ENCODE assay signal across 1 cellular context in genomic region chr20:62616728-62617621, GRCh38.
TF ChIP-seq lines count a peak whose summit lies in the region.

No MANE protein-coding gene starts in this region.

TF ChIP-seq in HepG2, 621 proteins besides CTCF, POLR2A, EP300 and RAD21 (continued from another document and continues in another):
- TF ChIP-seq ZNF572 (CRISPR knock-in tag; IDR thresholded peaks at IDR 0.05): peak; percentile 83; the same call in 1 of the 2 replicates
- no peak for TF ChIP-seq PAX8 (CRISPR knock-in tag; IDR thresholded peaks at IDR 0.05; ENCODE audit: borderline replicate concordance)
- no peak for TF ChIP-seq PHF20 (CRISPR knock-in tag; IDR thresholded peaks at IDR 0.05)
- TF ChIP-seq AKNA (CRISPR knock-in tag; IDR thresholded peaks at IDR 0.05; ENCODE audit: borderline replicate concordance): no peak
- peak; percentile 73; the same call in 1 of the 2 replicates for TF ChIP-seq HNF1B (CRISPR knock-in tag; IDR thresholded peaks at IDR 0.05)
- peak; percentile 80; the same call in 1 of the 2 replicates for TF ChIP-seq KDM5B (CRISPR knock-in tag; IDR thresholded peaks at IDR 0.05; ENCODE audit: borderline replicate concordance)
- no peak; the same call in 1 of the 2 replicates for TF ChIP-seq SMAD9 (CRISPR knock-in tag; IDR thresholded peaks at IDR 0.05)
- no peak for TF ChIP-seq ZNF615 (CRISPR knock-in tag; IDR thresholded peaks at IDR 0.05; ENCODE audit: borderline replicate concordance)
- TF ChIP-seq ZNF24 (IDR thresholded peaks at IDR 0.05): no peak
- TF ChIP-seq DR1 (CRISPR knock-in tag; IDR thresholded peaks at IDR 0.05): no peak
- TF ChIP-seq ZNF274 (CRISPR knock-in tag; IDR thresholded peaks at IDR 0.05): no peak; the same call in 1 of the 2 replicates
- TF ChIP-seq ZNF17 (CRISPR knock-in tag; IDR thresholded peaks at IDR 0.05): no peak
- TF ChIP-seq ARID5B (CRISPR knock-in tag; IDR thresholded peaks at IDR 0.05): peak; percentile 40; the same call in 1 of the 2 replicates
- no peak for TF ChIP-seq ATF1 (CRISPR knock-in tag; IDR thresholded peaks at IDR 0.05)
- TF ChIP-seq HNRNPUL1 (IDR thresholded peaks at IDR 0.05; ENCODE audit: low read depth, low read length): no peak
- no peak for TF ChIP-seq ZSCAN5A (CRISPR knock-in tag; IDR thresholded peaks at IDR 0.05; ENCODE audit: borderline replicate concordance)
- TF ChIP-seq KAT2B (IDR thresholded peaks at IDR 0.05; ENCODE audit: borderline replicate concordance, low read depth, low read length): no peak
- no peak for TF ChIP-seq SP2 (CRISPR knock-in tag; IDR thresholded peaks at IDR 0.05)
- TF ChIP-seq SNAPC2 (CRISPR knock-in tag; IDR thresholded peaks at IDR 0.05): no peak
- no peak for TF ChIP-seq ZNF780A (CRISPR knock-in tag; IDR thresholded peaks at IDR 0.05)
- no peak for TF ChIP-seq HOXA5 (CRISPR knock-in tag; IDR thresholded peaks at IDR 0.05)
- TF ChIP-seq U2AF1 (optimal IDR thresholded peaks at IDR 0.05; ENCODE audit: low read depth, low read length): no peak
- TF ChIP-seq ZNF660 (CRISPR knock-in tag; IDR thresholded peaks at IDR 0.05; ENCODE audit: borderline replicate concordance, low read depth): no peak
- peak; percentile 89 for TF ChIP-seq PTBP1 (IDR thresholded peaks at IDR 0.05; ENCODE audit: low read depth, low read length, poor library complexity, severe bottlenecking)
- TF ChIP-seq HNRNPH1 (optimal IDR thresholded peaks at IDR 0.05; ENCODE audit: low read depth, low read length): no peak
- no peak for TF ChIP-seq FOSL1 (CRISPR knock-in tag; IDR thresholded peaks at IDR 0.05; ENCODE audit: borderline replicate concordance)
- TF ChIP-seq DNMT3B (CRISPR knock-in tag; conservative IDR thresholded peaks at IDR 0.05): no peak
- TF ChIP-seq JDP2 (CRISPR knock-in tag; IDR thresholded peaks at IDR 0.05; ENCODE audit: borderline replicate concordance): no peak
- peak; percentile 77 for TF ChIP-seq SPEN (CRISPR knock-in tag; IDR thresholded peaks at IDR 0.05; ENCODE audit: low read depth)
- TF ChIP-seq ZNF142 (CRISPR knock-in tag; IDR thresholded peaks at IDR 0.05): no peak; the same call in 1 of the 2 replicates
- no peak for TF ChIP-seq PRDM15 (CRISPR knock-in tag; IDR thresholded peaks at IDR 0.05)
- TF ChIP-seq ADNP (CRISPR knock-in tag; IDR thresholded peaks at IDR 0.05): no peak
- TF ChIP-seq FLYWCH1 (CRISPR knock-in tag; IDR thresholded peaks at IDR 0.05): no peak
- TF ChIP-seq ZNF275 (CRISPR knock-in tag; IDR thresholded peaks at IDR 0.05; ENCODE audit: borderline replicate concordance): no peak
- TF ChIP-seq ZNF501 (CRISPR knock-in tag; IDR thresholded peaks at IDR 0.05): peak; percentile 76
- TF ChIP-seq ZNF75D (CRISPR knock-in tag; IDR thresholded peaks at IDR 0.05; ENCODE audit: borderline replicate concordance): no peak
- TF ChIP-seq ZNF382 (CRISPR knock-in tag; IDR thresholded peaks at IDR 0.05; ENCODE audit: borderline replicate concordance): no peak
